32 cellular contexts compared by ENCODE assay signal in the genomic region with DNA sequence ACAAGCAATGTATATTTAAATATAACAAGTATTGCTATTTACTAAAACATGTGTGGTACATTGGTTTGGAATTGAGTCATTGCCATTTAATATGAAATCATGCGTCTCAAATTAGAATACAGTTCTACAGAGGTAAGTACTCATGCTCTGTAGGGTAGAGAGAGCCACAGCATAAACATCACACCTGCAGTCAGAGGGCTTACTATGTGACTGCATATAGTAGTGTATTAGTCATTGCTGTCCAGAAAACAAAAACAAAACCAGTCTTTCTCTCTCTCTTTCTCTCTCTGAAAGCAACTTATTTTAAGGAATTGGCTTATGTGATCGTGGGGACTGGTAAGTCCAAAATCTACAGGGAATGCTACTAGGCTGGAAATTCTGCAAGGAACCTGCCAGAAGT.
"Had no signal": no experiment of that assay in that cellular context is flagged by ENCODE, and none has a peak within 500 bp of the region (broad histone marks: within the 10 kb centered on the region; RNA-seq: fewer than 3 reads in every experiment).

No MANE protein-coding gene starts in this region.

- H3K4me1 ChIP-seq: adrenal gland, body of pancreas, breast epithelium, Peyer's patch, SJSA1 had no signal

- H3K36me3 Mint-ChIP-seq: activated naive CD4-positive, alpha-beta T cell treated with anti-CD3 and anti-CD28 coated beads, Interleukin-2, amount 50 U/mL, for 72 hours had no signal

- H3K9ac ChIP-seq: SK-N-SH had no signal

- H3K9me3 Mint-ChIP-seq: activated CD4-positive, alpha-beta T cell treated with anti-CD3 and anti-CD28 coated beads, Interleukin-2, amount 10 ng/mL, durations not matched to agents 24 days and 14 days; activated CD8-positive, alpha-beta T cell treated with anti-CD3 and anti-CD28 coated beads for 36 hours; activated naive CD4-positive, alpha-beta T cell treated with anti-CD3 and anti-CD28 coated beads, Interleukin-2, amount 50 U/mL, for 72 hours; activated T-cell treated with anti-CD3 and anti-CD28 coated beads, Interleukin-2, amount 50 U/mL, for 4 hours; activated T-helper 1 cell treated with anti-CD3 and anti-CD28 coated beads, Interleukin-12 subunit alpha, Interleukin-12 subunit beta, Interleukin-2, Interleukin-4 antibody, amounts not matched to agents 30 ng/mL and 10 ng/mL and 1 ng/mL, durations not matched to agents 14 hours and 24 hours and 36 hours; T-helper 1 cell treated with Interleukin-12 subunit alpha and Interleukin-12 subunit beta and Interleukin-4 antibody, amounts not matched to agents 30 μg/mL and 1 μg/mL, for 36 hours; T-helper 2 cell treated with Interferon-gamma antibody and Interleukin-4, amounts not matched to agents 5 μg/mL and 100 μg/mL, for 36 hours had no signal

- H3K36me3 ChIP-seq: adrenal gland, breast epithelium, MG63, Peyer's patch, SJSA1 had no signal

- ATAC-seq: activated CD8-positive, alpha-beta T cell treated with anti-CD3 and anti-CD28 coated beads for 36 hours; activated naive CD4-positive, alpha-beta T cell treated with anti-CD3 and anti-CD28 coated beads, Interleukin-2, amount 50 U/mL, for 72 hours; activated T-cell treated with anti-CD3 and anti-CD28 coated beads, Interleukin-2, amount 50 U/mL, for 4 hours; body of pancreas; PC-3 had no signal

- H3K27me3 ChIP-seq: body of pancreas, breast epithelium, MG63, Peyer's patch, SJSA1 had no signal

- H3K4me1 Mint-ChIP-seq: activated CD4-positive, alpha-beta T cell treated with anti-CD3 and anti-CD28 coated beads, Interleukin-2, amount 10 ng/mL, durations not matched to agents 24 days and 14 days had no signal

- FAIRE-seq: astrocyte, TTC549 had no signal

- H3K4me2 ChIP-seq: SK-N-SH had no signal

- H3K27me3 Mint-ChIP-seq: activated CD4-positive, alpha-beta T cell treated with anti-CD3 and anti-CD28 coated beads, Interleukin-2, amount 10 ng/mL, durations not matched to agents 24 days and 14 days; activated CD8-positive, alpha-beta T cell treated with anti-CD3 and anti-CD28 coated beads for 36 hours had no signal

- H3K27ac Mint-ChIP-seq: activated CD4-positive, alpha-beta T cell treated with anti-CD3 and anti-CD28 coated beads, Interleukin-2, amount 10 ng/mL, durations not matched to agents 24 days and 14 days; activated CD8-positive, alpha-beta T cell treated with anti-CD3 and anti-CD28 coated beads for 36 hours; activated naive CD4-positive, alpha-beta T cell treated with anti-CD3 and anti-CD28 coated beads for 36 hours; activated naive CD4-positive, alpha-beta T cell treated with anti-CD3 and anti-CD28 coated beads, Interleukin-2, amount 50 U/mL, for 72 hours; activated T-helper 1 cell treated with anti-CD3 and anti-CD28 coated beads, Interleukin-12 subunit alpha, Interleukin-12 subunit beta, Interleukin-2, Interleukin-4 antibody, amounts not matched to agents 30 ng/mL and 10 ng/mL and 1 ng/mL, durations not matched to agents 14 hours and 24 hours and 36 hours; T-helper 1 cell treated with Interleukin-12 subunit alpha and Interleukin-12 subunit beta and Interleukin-4 antibody, amounts not matched to agents 30 μg/mL and 1 μg/mL, for 36 hours; T-helper 2 cell treated with Interferon-gamma antibody and Interleukin-4, amounts not matched to agents 5 μg/mL and 100 μg/mL, for 36 hours had no signal

- H3K9me3 ChIP-seq: adrenal gland, body of pancreas, breast epithelium, MG63, Peyer's patch, SJSA1, SK-N-SH had no signal

- DNase-seq: activated CD4-positive, alpha-beta T cell treated with anti-CD3 and anti-CD28 coated beads, Interleukin-2, amount 10 ng/mL, durations not matched to agents 24 days and 14 days; activated CD4-positive, alpha-beta T cell treated with anti-CD3 and anti-CD28 coated beads, Interleukin-2, amount 50 U/mL, for 4 hours; activated CD8-positive, alpha-beta T cell treated with anti-CD3 and anti-CD28 coated beads for 36 hours; activated gamma-delta T cell treated with Interleukin-2 at 50 U/mL for 16 hours; activated naive CD4-positive, alpha-beta T cell treated with anti-CD3 and anti-CD28 coated beads for 36 hours; activated T-cell treated with anti-CD3 and anti-CD28 coated beads, Interleukin-2, amount 50 U/mL, for 4 hours; adrenal gland; body of pancreas; MG63; NCI-H1048; NCI-H1105 treated with DMSO at 0.1 percent for 48 hours; NCI-H1436; NCI-H1694; NCI-H1930; NCI-H2081 treated with DMSO at 0.1 percent for 48 hours; NCI-H345; NCI-H524 treated with DMSO at 0.1 percent for 48 hours; NK-92 treated with Interleukin-12 subunit alpha and Interleukin-12 subunit beta, amount 100 ng/mL, for 24 hours; PC-3; Peyer's patch; RPMI8226; SHP77 treated with DMSO at 0.1 percent for 48 hours; SK-N-SH had no signal

- H3K27ac ChIP-seq: adrenal gland, body of pancreas, breast epithelium, coronary artery, Peyer's patch, SJSA1 had no signal

- H3K4me3 Mint-ChIP-seq: activated CD4-positive, alpha-beta T cell treated with anti-CD3 and anti-CD28 coated beads, Interleukin-2, amount 10 ng/mL, durations not matched to agents 24 days and 14 days; activated CD8-positive, alpha-beta T cell treated with anti-CD3 and anti-CD28 coated beads for 36 hours; activated naive CD4-positive, alpha-beta T cell treated with anti-CD3 and anti-CD28 coated beads for 36 hours; activated T-cell treated with anti-CD3 and anti-CD28 coated beads, Interleukin-2, amount 50 U/mL, for 4 hours; activated T-helper 1 cell treated with anti-CD3 and anti-CD28 coated beads, Interleukin-12 subunit alpha, Interleukin-12 subunit beta, Interleukin-2, Interleukin-4 antibody, amounts not matched to agents 30 ng/mL and 10 ng/mL and 1 ng/mL, durations not matched to agents 14 hours and 24 hours and 36 hours; T-helper 1 cell treated with Interleukin-12 subunit alpha and Interleukin-12 subunit beta and Interleukin-4 antibody, amounts not matched to agents 30 μg/mL and 1 μg/mL, for 36 hours; T-helper 2 cell treated with Interferon-gamma antibody and Interleukin-4, amounts not matched to agents 5 μg/mL and 100 μg/mL, for 36 hours had no signal

- H3K4me3 ChIP-seq: adrenal gland, body of pancreas, breast epithelium, coronary artery, MG63, Peyer's patch, SJSA1 had no signal
